Comparison of ENCODE assay signal across 8 cellular contexts in genomic region chr18:48538531-48539405, GRCh38. TPM values are rescaled to one million over a fixed set of nuclear protein-coding genes. Genes with fewer than 3 reads are reported as not detected.
A peak's percentile ranks its signal among the peaks of the same experiment; 100 is the strongest.
DNase-seq lines count a peak whose midpoint lies in the region; ATAC-seq and TF ChIP-seq lines count a peak whose summit lies in the region.

CTIF (plus strand) TSS chr18:48539031; CDS start chr18:48619566, 80,535 bp downstream.

- ATAC-seq in GM23338, result peak; percentile 67
- ATAC-seq in natural killer cell treated with Interleukin-12 subunit alpha and Interleukin-12 subunit beta and Interleukin-15 and Interleukin-18, amount 100 ng/mL, for 72 hours, result peak; percentile 78 to 91

- H3K9me3 Mint-ChIP-seq in GM23338, result no peaks in the 10 kb centered on the region; the same call in 2 of the 3 replicates
- no peaks in the 10 kb centered on the region for H3K9me3 Mint-ChIP-seq in natural killer cell treated with Interleukin-12 subunit alpha and Interleukin-12 subunit beta and Interleukin-15 and Interleukin-18, amount 100 ng/mL, for 72 hours

- peak within 1 kb of the TSS; percentile 82 for H3K4me3 Mint-ChIP-seq in GM23338
- H3K4me3 Mint-ChIP-seq in natural killer cell treated with Interleukin-12 subunit alpha and Interleukin-12 subunit beta and Interleukin-15 and Interleukin-18, amount 100 ng/mL, for 72 hours, result peak within 1 kb of the TSS; percentile 78

- DNase-seq in EH (ENCODE audit: low read depth) (peak; percentile 98), GM23338 (ENCODE audit: low spot score) (peak; percentile 99), LHCN-M2 (ENCODE audit: low read depth) (peak; percentile 95), RPMI7951 (ENCODE audit: low read depth) (peak; percentile 95), fibroblast of the conjunctiva (ENCODE audit: low read depth) (peak; percentile 96)
- DNase-seq in activated effector memory CD4-positive, alpha-beta T cell treated with anti-CD3 and anti-CD28 coated beads, Interleukin-2, amount 50 U/mL, for 16 hours, result peak; percentile 87
- DNase-seq in natural killer cell treated with Interleukin-12 subunit alpha and Interleukin-12 subunit beta and Interleukin-15 and Interleukin-18, amount 100 ng/mL, for 72 hours (ENCODE audit: low spot score), result peak; percentile 82

- H3K36me3 ChIP-seq in GM23338 (ENCODE audit: insufficient read depth) (no peaks in the 10 kb centered on the region), stomach smooth muscle (ENCODE audit: control insufficient read depth in 2 of 2, insufficient read depth in 2 of 2, low read length in 2 of 2) (no peaks in the 10 kb centered on the region)

- H3K9me3 ChIP-seq in stomach smooth muscle (ENCODE audit: control insufficient read depth in 2 of 2, low read length in 2 of 2), result no peaks in the 10 kb centered on the region

- H3K4me3 ChIP-seq in GM23338, result peak within 1 kb of the TSS; percentile 94
- peak within 1 kb of the TSS; percentile 90 to 91 for H3K4me3 ChIP-seq in stomach smooth muscle (ENCODE audit: low read length in 2 of 2)

- H3K79me2 ChIP-seq in GM23338 (replicated peaks; ENCODE audit: insufficient read depth), result peaks cover 16% of the 10 kb centered on the region

- peaks cover under 1% of the 10 kb centered on the region; the same call in 1 of the 2 replicates for H3K9me2 ChIP-seq in GM23338 (ENCODE audit: insufficient read depth)

- peaks cover 19% of the 10 kb centered on the region for H3K27me3 ChIP-seq in GM23338 (ENCODE audit: insufficient read depth)
- no peaks in the 10 kb centered on the region for H3K27me3 ChIP-seq in stomach smooth muscle (ENCODE audit: control insufficient read depth in 1 of 2, insufficient read depth in 2 of 2, low read length in 2 of 2)

- H3K4me1 ChIP-seq in GM23338 (ENCODE audit: insufficient read depth), result peaks cover 31% of the 10 kb centered on the region
- H3K4me1 ChIP-seq in stomach smooth muscle (ENCODE audit: control insufficient read depth, insufficient read depth, low read length), result peaks cover 12% of the 10 kb centered on the region

- H3K27ac ChIP-seq in GM23338 (ENCODE audit: low read depth) (peak within 1 kb of the TSS; percentile 99), stomach smooth muscle (ENCODE audit: low read length) (peak within 1 kb of the TSS; percentile 89)

- H3K27ac Mint-ChIP-seq in GM23338, result no peak within 1 kb of the TSS
- peak within 1 kb of the TSS in 1 of 2 donors; percentile 54 for H3K27ac Mint-ChIP-seq in natural killer cell treated with Interleukin-12 subunit alpha and Interleukin-12 subunit beta and Interleukin-15 and Interleukin-18, amount 100 ng/mL, for 72 hours

- peak within 1 kb of the TSS; percentile 98 for H3K4me2 ChIP-seq in GM23338

- peaks cover 4% of the 10 kb centered on the region; the same call in 1 of the 3 replicates for H3K36me3 Mint-ChIP-seq in GM23338 (ENCODE audit: low read depth)
- H3K36me3 Mint-ChIP-seq in natural killer cell treated with Interleukin-12 subunit alpha and Interleukin-12 subunit beta and Interleukin-15 and Interleukin-18, amount 100 ng/mL, for 72 hours, result no peaks in the 10 kb centered on the region

- peaks cover 24% of the 10 kb centered on the region for H3F3A ChIP-seq in GM23338 (replicated peaks; ENCODE audit: low read depth)

- H2AFZ ChIP-seq in GM23338, result peak within 1 kb of the TSS; percentile 96

- H4K20me1 ChIP-seq in GM23338 (replicated peaks; ENCODE audit: insufficient read depth), result peaks cover 12% of the 10 kb centered on the region

- peaks cover 35% of the 10 kb centered on the region for H3K4me1 Mint-ChIP-seq in GM23338
- peaks cover 1 to 4% of the 10 kb centered on the region in 2 donors for H3K4me1 Mint-ChIP-seq in natural killer cell treated with Interleukin-12 subunit alpha and Interleukin-12 subunit beta and Interleukin-15 and Interleukin-18, amount 100 ng/mL, for 72 hours (ENCODE audit: low read depth in 2 of 2)

- H3K9ac ChIP-seq in stomach smooth muscle (ENCODE audit: low read length in 2 of 2), result peak within 1 kb of the TSS; percentile 86 to 88

- no peak for TF ChIP-seq CTCF in GM23338 (conservative IDR thresholded peaks at IDR 0.05; ENCODE audit: low read depth in 2 of 2)

- peaks cover 22% of the 10 kb centered on the region for H3K27me3 Mint-ChIP-seq in GM23338 (ENCODE audit: insufficient read depth, low read depth, poor library complexity)
- peaks cover 0 to 6% of the 10 kb centered on the region in 2 donors for H3K27me3 Mint-ChIP-seq in natural killer cell treated with Interleukin-12 subunit alpha and Interleukin-12 subunit beta and Interleukin-15 and Interleukin-18, amount 100 ng/mL, for 72 hours

TF ChIP-seq in GM23338, 12 proteins besides CTCF, POLR2A, EP300 and RAD21:
- TF ChIP-seq ETS1 (IDR thresholded peaks at IDR 0.05) (peak; percentile 84), ZNF331 (CRISPR knock-in tag; IDR thresholded peaks at IDR 0.05; ENCODE audit: low read depth) (no peak), NANOG (IDR thresholded peaks at IDR 0.05; ENCODE audit: borderline replicate concordance) (0 out of 2 replicates have a peak, but pooled peaks have one; percentile 11), POLR2AphosphoS5 (IDR thresholded peaks at IDR 0.05; ENCODE audit: low read depth) (peak; percentile 54; the same call in 1 of the 2 replicates), CREB1 (CRISPR knock-in tag; IDR thresholded peaks at IDR 0.05; ENCODE audit: low read depth) (peak; percentile 79), JUNB (IDR thresholded peaks at IDR 0.05; ENCODE audit: unreplicated experiment) (no peak)

RNA-seq across cellular contexts. Expression of gene CTIF, which starts in this region (rescaled TPM):
- total RNA-seq in GM23338 (2014; rRNA removed; shearing (Covaris generic)), result 9.6 and 14.4 TPM in 2 replicates
- polyA plus RNA-seq in GM23338 (2016; fragmentation: Nextera tagmentation; extraction: Ambion mirVana), result 6.3 and 8.6 TPM in 2 replicates
- 15.8 and 18.1 TPM in 2 replicates for total RNA-seq in LHCN-M2 (2014; rRNA removed)
- 57.5 TPM for polyA plus RNA-seq in LHCN-M2 (2012)
- 3.5 and 4.6 TPM in 2 replicates for total RNA-seq in RPMI7951 (2014; rRNA removed; shearing (Covaris generic))
- 10 to 100 TPM in 1 of 2 donors, 1 to 10 TPM in 1; 8.4 to 13.0 TPM for total RNA-seq in natural killer cell treated with Interleukin-12 subunit alpha and Interleukin-12 subunit beta and Interleukin-15 and Interleukin-18, amount 100 ng/mL, for 72 hours

Comparison
In these comparisons a context has a peak if more than half of its experiments do, and no peak if none do; other contexts are left out.
1. Peak in every context shown above with its lines: DNase-seq, ATAC-seq, H3K4me3 ChIP-seq and H3K27ac ChIP-seq.